18 cellular contexts compared by ENCODE assay signal in the genomic region with DNA sequence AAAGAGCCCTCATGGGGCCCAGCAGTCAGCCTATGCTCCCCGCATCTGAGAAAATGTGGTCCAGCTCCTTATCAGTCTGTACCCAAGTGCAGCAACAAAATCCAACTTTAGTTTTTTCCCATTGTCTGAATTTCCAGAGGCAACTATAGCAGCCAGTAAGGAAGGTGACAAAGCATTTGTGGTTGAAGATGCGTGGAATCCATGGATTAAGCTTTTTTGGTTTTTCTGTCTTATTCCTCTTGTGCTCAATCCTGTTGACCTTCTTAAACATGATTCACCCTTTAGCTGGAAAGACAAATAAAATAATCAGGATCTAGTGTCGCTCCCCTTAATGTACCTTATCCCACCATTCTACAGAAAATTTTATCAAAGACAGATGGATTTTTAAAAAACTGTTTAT. TPM values are rescaled to one million over a fixed set of nuclear protein-coding genes. Genes with fewer than 3 reads are reported as not detected.
"Had no signal": no experiment of that assay in that cellular context is flagged by ENCODE, and none has a peak within 500 bp of the region (broad histone marks: within the 10 kb centered on the region; RNA-seq: fewer than 3 reads in every experiment).

No MANE protein-coding gene starts in this region.

- DNase-seq: activated CD4-positive, alpha-beta T cell treated with anti-CD3 and anti-CD28 coated beads for 1 hour; activated CD4-positive, alpha-beta T cell treated with anti-CD3 and anti-CD28 coated beads, Interleukin-2, amount 50 U/mL, for 48 hours; activated naive CD4-positive, alpha-beta T cell; body of pancreas; cerebellar nuclear complex; effector memory CD8-positive, alpha-beta T cell; glutamatergic neuron; immature natural killer cell; ovary; stimulated activated CD4-positive, alpha-beta T cell treated with anti-CD3 and anti-CD28 coated beads, Interleukin-4, amount 100 ng/mL, for 1 hour; stimulated activated CD8-positive, alpha-beta memory T cell treated with anti-CD3 and anti-CD28 coated beads, Interleukin-4, amount 100 ng/mL, for 48 hours; T-cell; T1000; testis; upper lobe of right lung had no signal

- H3K27ac ChIP-seq: body of pancreas, ovary, testis, upper lobe of right lung had no signal

- H3K4me3 ChIP-seq: body of pancreas, ovary, testis, upper lobe of right lung had no signal

- H3K36me3 ChIP-seq: ovary, upper lobe of right lung had no signal

- H3K27me3 ChIP-seq: body of pancreas, ovary, testis had no signal

- H3K4me1 ChIP-seq: body of pancreas, testis, upper lobe of right lung had no signal

- ATAC-seq: body of pancreas; effector memory CD8-positive, alpha-beta T cell; T-cell; upper lobe of right lung had no signal

- H3K9me3 ChIP-seq: body of pancreas, ovary, testis, upper lobe of right lung had no signal

RNA-seq across cellular contexts. Expression of a gene that starts 14.3 kb away (rescaled TPM):
- total RNA-seq: body of pancreas, epithelial cell of proximal tubule, ovary, T-cell, upper lobe of right lung had no signal
- polyA plus RNA-seq: adipose tissue, immature natural killer cell, neural cell had no signal
